In genomic region chr9:128192601-128193371, GRCh38 we compare ENCODE assay signal across 1 cellular context.
A peak's percentile ranks its signal among the peaks of the same experiment; 100 is the strongest.
TF ChIP-seq lines count a peak whose summit lies in the region.

No MANE protein-coding gene starts in this region.

TF ChIP-seq in K562, 482 proteins besides CTCF, POLR2A, EP300 and RAD21 (continued from another document and continues in another):
- no peak; a peak in 2 of 6 replicates for TF ChIP-seq ZBTB11 (CRISPR knock-in tag; IDR thresholded peaks at IDR 0.05)
- no peak for TF ChIP-seq PURB (CRISPR knock-in tag; IDR thresholded peaks at IDR 0.05; ENCODE audit: low read depth)
- TF ChIP-seq ZNF76 (CRISPR knock-in tag; IDR thresholded peaks at IDR 0.05; ENCODE audit: borderline replicate concordance): 0 out of 2 replicates have a peak, but pooled peaks have one; percentile 78
- no peak for TF ChIP-seq NFRKB (IDR thresholded peaks at IDR 0.05; ENCODE audit: low read depth)
- no peak for TF ChIP-seq KAT8 (IDR thresholded peaks at IDR 0.05; ENCODE audit: low read depth)
- peak; percentile 25; the same call in 1 of the 2 replicates for TF ChIP-seq ZNF384 (IDR thresholded peaks at IDR 0.05; ENCODE audit: low read depth, low read length)
- TF ChIP-seq PPARD (CRISPR knock-in tag; IDR thresholded peaks at IDR 0.05): peak; percentile 44; the same call in 1 of the 2 replicates
- no peak for TF ChIP-seq ZNF609 (CRISPR knock-in tag; IDR thresholded peaks at IDR 0.05; ENCODE audit: borderline replicate concordance)
- TF ChIP-seq STAT6 (CRISPR knock-in tag; IDR thresholded peaks at IDR 0.05): peak; percentile 91; the same call in 1 of the 2 replicates
- TF ChIP-seq NFIC (IDR thresholded peaks at IDR 0.05): no peak
- peak; percentile 83 for TF ChIP-seq SMAD4 (CRISPR knock-in tag; conservative IDR thresholded peaks at IDR 0.05)
- TF ChIP-seq, protein P1, sequence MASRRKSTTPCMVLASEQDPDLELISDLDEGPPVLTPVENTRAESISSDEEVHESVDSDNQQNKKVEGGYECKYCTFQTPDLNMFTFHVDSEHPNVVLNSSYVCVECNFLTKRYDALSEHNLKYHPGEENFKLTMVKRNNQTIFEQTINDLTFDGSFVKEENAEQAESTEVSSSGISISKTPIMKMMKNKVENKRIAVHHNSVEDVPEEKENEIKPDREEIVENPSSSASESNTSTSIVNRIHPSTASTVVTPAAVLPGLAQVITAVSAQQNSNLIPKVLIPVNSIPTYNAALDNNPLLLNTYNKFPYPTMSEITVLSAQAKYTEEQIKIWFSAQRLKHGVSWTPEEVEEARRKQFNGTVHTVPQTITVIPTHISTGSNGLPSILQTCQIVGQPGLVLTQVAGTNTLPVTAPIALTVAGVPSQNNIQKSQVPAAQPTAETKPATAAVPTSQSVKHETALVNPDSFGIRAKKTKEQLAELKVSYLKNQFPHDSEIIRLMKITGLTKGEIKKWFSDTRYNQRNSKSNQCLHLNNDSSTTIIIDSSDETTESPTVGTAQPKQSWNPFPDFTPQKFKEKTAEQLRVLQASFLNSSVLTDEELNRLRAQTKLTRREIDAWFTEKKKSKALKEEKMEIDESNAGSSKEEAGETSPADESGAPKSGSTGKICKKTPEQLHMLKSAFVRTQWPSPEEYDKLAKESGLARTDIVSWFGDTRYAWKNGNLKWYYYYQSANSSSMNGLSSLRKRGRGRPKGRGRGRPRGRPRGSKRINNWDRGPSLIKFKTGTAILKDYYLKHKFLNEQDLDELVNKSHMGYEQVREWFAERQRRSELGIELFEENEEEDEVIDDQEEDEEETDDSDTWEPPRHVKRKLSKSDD (conservative IDR thresholded peaks at IDR 0.05; ENCODE audit: low read length): no peak
- no peak for TF ChIP-seq TAF9B (IDR thresholded peaks at IDR 0.05; ENCODE audit: partially characterized antibody)
- TF ChIP-seq E2F3 (CRISPR knock-in tag; IDR thresholded peaks at IDR 0.05): peak; percentile 83
- no peak for TF ChIP-seq ZBTB1 (CRISPR knock-in tag; IDR thresholded peaks at IDR 0.05; ENCODE audit: borderline replicate concordance, low read depth)
- peak; percentile 67; the same call in 1 of the 2 replicates for TF ChIP-seq CAMTA2 (CRISPR knock-in tag; conservative IDR thresholded peaks at IDR 0.05)
- no peak for TF ChIP-seq ESRRB (CRISPR knock-in tag; IDR thresholded peaks at IDR 0.05; ENCODE audit: borderline replicate concordance)
- TF ChIP-seq NR2F6 (CRISPR knock-in tag; IDR thresholded peaks at IDR 0.05): peak; percentile 85; the same call in 1 of the 2 replicates
- no peak for TF ChIP-seq ZNF57 (CRISPR knock-in tag; IDR thresholded peaks at IDR 0.05)
- TF ChIP-seq PML (IDR thresholded peaks at IDR 0.05; ENCODE audit: low read length): no peak
- TF ChIP-seq TCFL5 (CRISPR knock-in tag; conservative IDR thresholded peaks at IDR 0.05): no peak
- 0 out of 2 replicates have a peak, but pooled peaks have one; percentile 54 for TF ChIP-seq ZBTB26 (CRISPR knock-in tag; IDR thresholded peaks at IDR 0.05)
- peak; percentile 76 for TF ChIP-seq POLR2G (IDR thresholded peaks at IDR 0.05; ENCODE audit: low read depth, low read length)
- TF ChIP-seq ZNF124 (CRISPR knock-in tag; IDR thresholded peaks at IDR 0.05): no peak
- TF ChIP-seq CREB1 (IDR thresholded peaks at IDR 0.05): peak; percentile 77
- no peak for TF ChIP-seq CREB1 (CRISPR knock-in tag; IDR thresholded peaks at IDR 0.05)
- no peak for TF ChIP-seq HNRNPUL1 (IDR thresholded peaks at IDR 0.05; ENCODE audit: low read length)
- no peak for TF ChIP-seq NR1H2 (CRISPR knock-in tag; IDR thresholded peaks at IDR 0.05)
- TF ChIP-seq TBL1XR1 (IDR thresholded peaks at IDR 0.05; ENCODE audit: low read length in 2 of 2): peak; percentile 18 to 25; a peak in 1 of 4 replicates
- no peak for TF ChIP-seq SMAD1 (IDR thresholded peaks at IDR 0.05; ENCODE audit: low read depth, low read length, partially characterized antibody)
- no peak for TF ChIP-seq ZFP30 (CRISPR knock-in tag; IDR thresholded peaks at IDR 0.05; ENCODE audit: borderline replicate concordance)
- TF ChIP-seq YY1 (IDR thresholded peaks at IDR 0.05; ENCODE audit: borderline replicate concordance in 1 of 3, control insufficient read depth in 1 of 3, extremely low read depth in 1 of 3, insufficient read depth in 3 of 3, insufficient read length in 1 of 3, insufficient replicate concordance in 2 of 3, low read depth in 1 of 3, low read length in 2 of 3): peak in 2 of 3 experiments; percentile 55 to 62
- no peak for TF ChIP-seq TAF15 (IDR thresholded peaks at IDR 0.05; ENCODE audit: low read depth, low read length)
- no peak for TF ChIP-seq ZFP36 (IDR thresholded peaks at IDR 0.05; ENCODE audit: low read depth, low read length, partially characterized antibody)
- TF ChIP-seq ZNF263 (CRISPR knock-in tag; IDR thresholded peaks at IDR 0.05; ENCODE audit: borderline replicate concordance): no peak
- TF ChIP-seq CBFA2T2 (conservative IDR thresholded peaks at IDR 0.05): no peak
- peak; percentile 97 for TF ChIP-seq TFE3 (CRISPR knock-in tag; IDR thresholded peaks at IDR 0.05)
- TF ChIP-seq TEAD1 (CRISPR knock-in tag; IDR thresholded peaks at IDR 0.05): peak in 1 of 2 experiments; percentile 15; a peak in 1 of 4 replicates
- 0 out of 2 replicates have a peak, but pooled peaks have one; percentile 6 for TF ChIP-seq ZNF561 (CRISPR knock-in tag; conservative IDR thresholded peaks at IDR 0.05)
- peak; percentile 86 for TF ChIP-seq JUN (IDR thresholded peaks at IDR 0.05; ENCODE audit: borderline replicate concordance, low read depth, low read length)
- TF ChIP-seq JUN (CRISPR knock-in tag; IDR thresholded peaks at IDR 0.05; ENCODE audit: borderline replicate concordance): no peak
- TF ChIP-seq KDM5B (IDR thresholded peaks at IDR 0.05; ENCODE audit: insufficient replicate concordance, low read depth, low read length): no peak
- peak; percentile 62; the same call in 1 of the 2 replicates for TF ChIP-seq DMBX1 (CRISPR knock-in tag; IDR thresholded peaks at IDR 0.05; ENCODE audit: borderline replicate concordance)
- TF ChIP-seq VEZF1 (CRISPR knock-in tag; IDR thresholded peaks at IDR 0.05): no peak
- TF ChIP-seq RBBP5 (IDR thresholded peaks at IDR 0.05; ENCODE audit: borderline replicate concordance, insufficient read depth, low read length, poor library complexity, severe bottlenecking): peak; percentile 63
- TF ChIP-seq, protein P2, sequence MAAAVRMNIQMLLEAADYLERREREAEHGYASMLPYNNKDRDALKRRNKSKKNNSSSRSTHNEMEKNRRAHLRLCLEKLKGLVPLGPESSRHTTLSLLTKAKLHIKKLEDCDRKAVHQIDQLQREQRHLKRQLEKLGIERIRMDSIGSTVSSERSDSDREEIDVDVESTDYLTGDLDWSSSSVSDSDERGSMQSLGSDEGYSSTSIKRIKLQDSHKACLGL (CRISPR knock-in tag; IDR thresholded peaks at IDR 0.05; ENCODE audit: borderline replicate concordance, poor library complexity, severe bottlenecking): no peak
- no peak for TF ChIP-seq CEBPB (tag; IDR thresholded peaks at IDR 0.05)
